15 cellular contexts compared by ENCODE assay signal in the genomic region with DNA sequence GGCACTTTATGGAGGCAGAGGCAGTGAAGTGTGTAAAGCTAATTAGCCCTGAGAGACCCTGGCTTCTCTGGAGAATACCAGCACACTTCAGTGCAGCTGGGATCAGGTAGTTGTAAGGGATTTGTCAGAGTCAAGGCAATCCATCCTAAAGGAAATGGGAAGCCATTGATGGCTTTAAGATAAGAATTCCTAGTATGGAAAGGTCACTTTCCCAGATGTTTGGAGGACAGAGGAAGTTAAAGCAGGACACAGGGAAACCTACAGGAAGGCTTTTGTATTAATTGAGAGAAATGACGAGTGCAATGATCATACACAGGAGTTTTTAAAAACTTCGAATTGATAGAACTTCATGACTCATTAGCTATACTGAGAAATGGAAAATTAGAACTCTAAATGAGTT.
"Had no signal": no experiment of that assay in that cellular context is flagged by ENCODE, and none has a peak within 500 bp of the region (broad histone marks: within the 10 kb centered on the region; RNA-seq: fewer than 3 reads in every experiment).

No MANE protein-coding gene starts in this region.

- DNase-seq: effector memory CD8-positive, alpha-beta T cell; erythroblast; foreskin keratinocyte; head of caudate nucleus; kidney; left cardiac atrium; naive thymus-derived CD4-positive, alpha-beta T cell; posterior cingulate gyrus; stimulated activated CD4-positive, alpha-beta T cell treated with anti-CD3 and anti-CD28 coated beads, Interleukin-2, amount 100 ng/mL, for 24 hours; stimulated activated CD4-positive, alpha-beta T cell treated with anti-CD3 and anti-CD28 coated beads, Interleukin-4, amount 100 ng/mL, for 4 hours; stimulated activated naive B cell treated with anti-CD40 and anti-IgM and Interleukin-4, amounts not matched to agents 10 μg/mL and 1 μg/mL and 100 μg/mL, for 72 hours; stimulated activated naive CD8-positive, alpha-beta T cell treated with anti-CD3 and anti-CD28 coated beads, Interleukin-15, amount 100 ng/mL, for 72 hours had no signal

- H3K4me1 Mint-ChIP-seq: naive thymus-derived CD4-positive, alpha-beta T cell; stimulated activated naive B cell treated with anti-CD40 and anti-IgM and Interleukin-4, amounts not matched to agents 10 μg/mL and 1 μg/mL and 100 μg/mL, for 72 hours; stimulated activated naive CD8-positive, alpha-beta T cell treated with anti-CD3 and anti-CD28 coated beads, Interleukin-15, amount 100 ng/mL, for 72 hours had no signal

- H3K79me2 ChIP-seq: hepatocyte had no signal

- H3K4me3 ChIP-seq: hepatocyte had no signal

- H3K9me3 Mint-ChIP-seq: effector memory CD8-positive, alpha-beta T cell had no signal

- H3K27me3 ChIP-seq: foreskin keratinocyte, hepatocyte had no signal

- H3K27ac Mint-ChIP-seq: effector memory CD8-positive, alpha-beta T cell; naive thymus-derived CD4-positive, alpha-beta T cell; stimulated activated naive B cell treated with anti-CD40 and anti-IgM and Interleukin-4, amounts not matched to agents 10 μg/mL and 1 μg/mL and 100 μg/mL, for 72 hours; stimulated activated naive CD8-positive, alpha-beta T cell treated with anti-CD3 and anti-CD28 coated beads, Interleukin-15, amount 100 ng/mL, for 72 hours; type B pancreatic cell had no signal

- H3K4me3 Mint-ChIP-seq: effector memory CD8-positive, alpha-beta T cell; naive thymus-derived CD4-positive, alpha-beta T cell; stimulated activated naive B cell treated with anti-CD40 and anti-IgM and Interleukin-4, amounts not matched to agents 10 μg/mL and 1 μg/mL and 100 μg/mL, for 72 hours; stimulated activated naive CD8-positive, alpha-beta T cell treated with anti-CD3 and anti-CD28 coated beads, Interleukin-15, amount 100 ng/mL, for 72 hours; type B pancreatic cell had no signal

- H3K36me3 Mint-ChIP-seq: naive thymus-derived CD4-positive, alpha-beta T cell; stimulated activated naive B cell treated with anti-CD40 and anti-IgM and Interleukin-4, amounts not matched to agents 10 μg/mL and 1 μg/mL and 100 μg/mL, for 72 hours; type B pancreatic cell had no signal

- H3K4me2 ChIP-seq: hepatocyte had no signal

- ATAC-seq: effector memory CD8-positive, alpha-beta T cell; foreskin keratinocyte; left cardiac atrium; naive thymus-derived CD4-positive, alpha-beta T cell; sciatic nerve; stimulated activated naive B cell treated with anti-CD40 and anti-IgM and Interleukin-4, amounts not matched to agents 10 μg/mL and 1 μg/mL and 100 μg/mL, for 72 hours; stimulated activated naive CD8-positive, alpha-beta T cell treated with anti-CD3 and anti-CD28 coated beads, Interleukin-15, amount 100 ng/mL, for 72 hours had no signal

- H2AFZ ChIP-seq: hepatocyte had no signal

- H3K27ac ChIP-seq: foreskin keratinocyte, hepatocyte had no signal
